In genomic region chr19:19633711-19634515, GRCh38 we compare ENCODE assay signal across 27 cellular contexts. TPM values are rescaled to one million over a fixed set of nuclear protein-coding genes. Genes with fewer than 3 reads are reported as not detected.
DNase-seq lines count a peak whose midpoint lies in the region; ATAC-seq and TF ChIP-seq lines count a peak whose summit lies in the region.
"Had no signal": no experiment of that assay in that cellular context is flagged by ENCODE, and none has a peak within 500 bp of the region (broad histone marks: within the 10 kb centered on the region; RNA-seq: fewer than 3 reads in every experiment).

No MANE protein-coding gene starts in this region.

- TF ChIP-seq RAD21 in IMR-90 (IDR thresholded peaks at IDR 0.05; ENCODE audit: low read length) = no peak

- no peak overlapping the region for H2BK20ac ChIP-seq in IMR-90 (ENCODE audit: low read depth, low read length)

- no peak overlapping the region for H2BK5ac ChIP-seq in IMR-90 (ENCODE audit: low read depth, low read length, poor library complexity, severe bottlenecking)

- no peak overlapping the region for H2AFZ ChIP-seq in IMR-90 (replicated peaks; ENCODE audit: low read length, poor library complexity)

- peaks cover 54% of the 10 kb centered on the region for H3K36me3 ChIP-seq in IMR-90 (ENCODE audit: control insufficient read depth, insufficient read depth, low read length)

- dilution Hi-C loops in IMR-90 (cut with HindIII; ENCODE audit: low sequenced_read_pairs, unreplicated experiment) = no loop called here

- H3K27me3 Mint-ChIP-seq in activated naive CD4-positive, alpha-beta T cell treated with anti-CD3 and anti-CD28 coated beads for 36 hours (ENCODE audit: low read depth) = no peaks in the 10 kb centered on the region
- H3K27me3 Mint-ChIP-seq in endothelial cell (ENCODE audit: unreplicated experiment) = peaks cover 7% of the 10 kb centered on the region
- H3K27me3 Mint-ChIP-seq: activated CD4-positive, alpha-beta T cell treated with anti-CD3 and anti-CD28 coated beads, Interleukin-2, amount 10 ng/mL, durations not matched to agents 7 days and 5 days had no signal

- in situ Hi-C loops in IMR-90 (cut with MboI; ENCODE audit: low sequenced_read_pairs) = loop anchor here (25.0 kb wide), 1 partner anchor 247 kb away; no protein-coding TSS in a partner anchor

- H3K4me1 ChIP-seq in IMR-90 (ENCODE audit: control insufficient read depth, insufficient read depth, low read length) = no peaks in the 10 kb centered on the region
- H3K4me1 ChIP-seq: A549 had no signal

- H3K23ac ChIP-seq in IMR-90 (ENCODE audit: low read depth, low read length) = no peak overlapping the region

- H3K4me3 ChIP-seq in IMR-90 (ENCODE audit: insufficient read depth, low read depth, low read length) = no peak overlapping the region
- H3K4me3 ChIP-seq: A549, gastroesophageal sphincter, MG63, SK-N-MC, upper lobe of left lung had no signal

- H3K9me3 ChIP-seq in IMR-90 (ENCODE audit: control insufficient read depth, insufficient read depth, low read length) = no peaks in the 10 kb centered on the region
- H3K9me3 ChIP-seq: A549, gastroesophageal sphincter, MG63, upper lobe of left lung had no signal

- H4K91ac ChIP-seq in IMR-90 (ENCODE audit: insufficient read depth, low read depth, low read length) = no peak overlapping the region

- peaks cover 2% of the 10 kb centered on the region for H3K4me1 Mint-ChIP-seq in activated naive CD4-positive, alpha-beta T cell treated with anti-CD3 and anti-CD28 coated beads for 36 hours (ENCODE audit: low read depth)
- H3K4me1 Mint-ChIP-seq in endothelial cell (ENCODE audit: unreplicated experiment) = no peaks in the 10 kb centered on the region
- H3K4me1 Mint-ChIP-seq in stimulated activated effector memory CD8-positive, alpha-beta T cell treated with anti-CD3 and anti-CD28 coated beads, Interleukin-12 subunit alpha, Interleukin-12 subunit beta, amount 100 ng/mL, for 72 hours = peaks cover 21% of the 10 kb centered on the region

- H3K4ac ChIP-seq in IMR-90 (ENCODE audit: low read depth, low read length) = no peak overlapping the region

- no peak for DNase-seq in activated naive CD4-positive, alpha-beta T cell treated with anti-CD3 and anti-CD28 coated beads for 36 hours
- no peak for DNase-seq in activated naive CD4-positive, alpha-beta T cell treated with Interleukin-2 at 50 U/mL for 16 hours
- DNase-seq in IMR-90 (no peak), endothelial cell (ENCODE audit: low spot score) (no peak), HuH-7 (ENCODE audit: low spot score) (no peak), NCI-H1048 (lab: John Stamatoyannopoulos, UW) (no peak)
- no peak for DNase-seq in stimulated activated effector memory CD8-positive, alpha-beta T cell treated with anti-CD3 and anti-CD28 coated beads, Interleukin-12 subunit alpha, Interleukin-12 subunit beta, amount 100 ng/mL, for 72 hours (ENCODE audit: low spot score in 2 of 2)
- DNase-seq: activated CD4-positive, alpha-beta T cell treated with anti-CD3 and anti-CD28 coated beads, Interleukin-2, amount 10 ng/mL, durations not matched to agents 7 days and 5 days; activated CD8-positive, alpha-beta memory T cell treated with anti-CD3 and anti-CD28 coated beads, Interleukin-2, amount 50 U/mL, for 4 hours; activated gamma-delta T cell; anterior cingulate cortex; hypothalamus; KBM-7; left ventricle myocardium superior; MG63; NCI-H1436; NCI-H2107; NCI-H446; stimulated activated CD8-positive, alpha-beta memory T cell treated with anti-CD3 and anti-CD28 coated beads, Interleukin-4, amount 100 ng/mL, for 48 hours; WERI-Rb-1 had no signal

- H2BK15ac ChIP-seq in IMR-90 (ENCODE audit: low read depth, low read length) = no peak overlapping the region

- H3K36me3 Mint-ChIP-seq in activated naive CD4-positive, alpha-beta T cell treated with anti-CD3 and anti-CD28 coated beads for 36 hours (ENCODE audit: low read depth) = peaks cover 33% of the 10 kb centered on the region
- peaks cover 25% of the 10 kb centered on the region for H3K36me3 Mint-ChIP-seq in endothelial cell (ENCODE audit: low read depth, unreplicated experiment)
- H3K36me3 Mint-ChIP-seq in stimulated activated effector memory CD8-positive, alpha-beta T cell treated with anti-CD3 and anti-CD28 coated beads, Interleukin-12 subunit alpha, Interleukin-12 subunit beta, amount 100 ng/mL, for 72 hours = peaks cover 97% of the 10 kb centered on the region

- CTCF ChIA-PET in activated naive CD4-positive, alpha-beta T cell treated with anti-CD3 and anti-CD28 coated beads for 36 hours (lab: Charles Lee) = interaction anchor here (1.1 kb wide), 1 partner anchor 10 kb away, joined by 4 read pairs; the partner anchor contains the start of gene GMIP
- CTCF ChIA-PET in IMR-90 (lab: Yijun Ruan, JAX) = interaction anchor here (0.8 kb wide), 1 partner anchor 10 kb away, joined by 3 read pairs; no protein-coding TSS in a partner anchor

- ATAC-seq in IMR-90 (ENCODE audit: low read depth) (no peak), GM19351 (IDR thresholded peaks at IDR 0.05; ENCODE audit: unreplicated experiment) (no peak)
- no peak for ATAC-seq in stimulated activated effector memory CD8-positive, alpha-beta T cell treated with anti-CD3 and anti-CD28 coated beads, Interleukin-12 subunit alpha, Interleukin-12 subunit beta, amount 100 ng/mL, for 72 hours
- ATAC-seq: A549, gastroesophageal sphincter, left ventricle myocardium superior had no signal

- H3K27ac Mint-ChIP-seq in activated naive CD4-positive, alpha-beta T cell treated with anti-CD3 and anti-CD28 coated beads for 36 hours = peak overlapping the region; percentile 53
- no peak overlapping the region for H3K27ac Mint-ChIP-seq in endothelial cell (ENCODE audit: unreplicated experiment)
- peak overlapping the region; percentile 87 for H3K27ac Mint-ChIP-seq in stimulated activated effector memory CD8-positive, alpha-beta T cell treated with anti-CD3 and anti-CD28 coated beads, Interleukin-12 subunit alpha, Interleukin-12 subunit beta, amount 100 ng/mL, for 72 hours
- H3K27ac Mint-ChIP-seq: dendritic cell treated with granulocyte-macrophage colony-stimulating factor and Interleukin-4, amounts not matched to agents 40 ng/mL and 50 ng/mL, for 4 days had no signal

- H3K9me3 Mint-ChIP-seq in activated naive CD4-positive, alpha-beta T cell treated with anti-CD3 and anti-CD28 coated beads for 36 hours = no peaks in the 10 kb centered on the region
- H3K9me3 Mint-ChIP-seq in endothelial cell (ENCODE audit: unreplicated experiment) = no peaks in the 10 kb centered on the region
- no peaks in the 10 kb centered on the region for H3K9me3 Mint-ChIP-seq in stimulated activated effector memory CD8-positive, alpha-beta T cell treated with anti-CD3 and anti-CD28 coated beads, Interleukin-12 subunit alpha, Interleukin-12 subunit beta, amount 100 ng/mL, for 72 hours
- H3K9me3 Mint-ChIP-seq: activated CD4-positive, alpha-beta T cell treated with anti-CD3 and anti-CD28 coated beads, Interleukin-2, amount 10 ng/mL, durations not matched to agents 7 days and 5 days; dendritic cell treated with granulocyte-macrophage colony-stimulating factor and Interleukin-4, amounts not matched to agents 40 ng/mL and 50 ng/mL, for 4 days had no signal

- no peak overlapping the region for H2BK120ac ChIP-seq in IMR-90 (ENCODE audit: low read depth, low read length)

- H3K9me1 ChIP-seq in IMR-90 (ENCODE audit: insufficient read depth, low read length) = no peaks in the 10 kb centered on the region; the same call in 1 of the 2 replicates

- H3K9ac ChIP-seq in IMR-90 (ENCODE audit: low read depth, low read length) = no peak overlapping the region

- H3K79me1 ChIP-seq in IMR-90 (ENCODE audit: low read depth in 1 of 2, low read length in 2 of 2) = no peaks in the 10 kb centered on the region

- H2AK9ac ChIP-seq in IMR-90 (replicated peaks; ENCODE audit: low read depth, low read length, poor library complexity) = peak overlapping the region; percentile 16

- H4K20me1 ChIP-seq in IMR-90 (ENCODE audit: insufficient read depth, low read length) = no peaks in the 10 kb centered on the region

- POLR2A ChIA-PET in IMR-90 (lab: Charles Lee; ENCODE audit: unreplicated experiment) = no interaction called here

- 98% methylated on average over 9 of the region's 22 CpGs; no CpG with 5 or more reads in 1 of the 2 experiments for WGBS in IMR-90 (ENCODE audit: extremely low coverage in 2 of 2, insufficient read length in 1 of 2), 2 experiments

- no TSS peak for BruUV-seq in IMR-90 (replicated peaks; lab: Mats Ljungman, UMichigan)

- no peak overlapping the region for H4K8ac ChIP-seq in IMR-90 (ENCODE audit: low read depth in 2 of 2, low read length in 2 of 2)

- H3K14ac ChIP-seq in IMR-90 (replicated peaks; ENCODE audit: low read depth, low read length) = no peak overlapping the region

- no peaks in the 10 kb centered on the region for H3K27me3 ChIP-seq in IMR-90 (ENCODE audit: control insufficient read depth, insufficient read depth, low read length)
- H3K27me3 ChIP-seq: MG63, upper lobe of left lung had no signal

- TF ChIP-seq CTCF in IMR-90 (conservative IDR thresholded peaks at IDR 0.05; ENCODE audit: low read depth, low read length) (no peak), endothelial cell (IDR thresholded peaks at IDR 0.05; ENCODE audit: unreplicated experiment) (no peak)

- H3K4me3 Mint-ChIP-seq in activated naive CD4-positive, alpha-beta T cell treated with anti-CD3 and anti-CD28 coated beads for 36 hours = no peak overlapping the region
- peak overlapping the region; percentile 51 for H3K4me3 Mint-ChIP-seq in endothelial cell (ENCODE audit: unreplicated experiment)
- no peak overlapping the region for H3K4me3 Mint-ChIP-seq in stimulated activated effector memory CD8-positive, alpha-beta T cell treated with anti-CD3 and anti-CD28 coated beads, Interleukin-12 subunit alpha, Interleukin-12 subunit beta, amount 100 ng/mL, for 72 hours
- H3K4me3 Mint-ChIP-seq: activated CD4-positive, alpha-beta T cell treated with anti-CD3 and anti-CD28 coated beads, Interleukin-2, amount 10 ng/mL, durations not matched to agents 7 days and 5 days; dendritic cell treated with granulocyte-macrophage colony-stimulating factor and Interleukin-4, amounts not matched to agents 40 ng/mL and 50 ng/mL, for 4 days had no signal

- H2AK5ac ChIP-seq in IMR-90 (ENCODE audit: low read depth, low read length) = no peak overlapping the region

- no peak overlapping the region for H3K27ac ChIP-seq in IMR-90 (ENCODE audit: insufficient read depth, low read length)
- H3K27ac ChIP-seq: A549, gastroesophageal sphincter, SK-N-MC, upper lobe of left lung, WERI-Rb-1 had no signal

- no peak overlapping the region for H4K5ac ChIP-seq in IMR-90 (ENCODE audit: low read depth, low read length)

- intact Hi-C loops in activated naive CD4-positive, alpha-beta T cell treated with anti-CD3 and anti-CD28 coated beads for 36 hours (cut with micrococcal nuclease) = no loop called here
- intact Hi-C loops in IMR-90 (cut with micrococcal nuclease) = no loop called here

- no peak for TF ChIP-seq POLR2A in IMR-90 (IDR thresholded peaks at IDR 0.05; ENCODE audit: low read depth, low read length)

- H3K4me2 ChIP-seq in IMR-90 (ENCODE audit: low read depth, low read length) = no peak overlapping the region
- H3K4me2 ChIP-seq: A549 had no signal

- H3K56ac ChIP-seq in IMR-90 (ENCODE audit: extremely low read depth, insufficient read depth, low read length) = no peak overlapping the region

- no peak overlapping the region for H3K18ac ChIP-seq in IMR-90 (ENCODE audit: low read depth, low read length)

RNA-seq across cellular contexts. Expression of gene LPAR2, which starts 5.9 kb away (rescaled TPM):
- 10 to 100 TPM; 20.2 to 20.7 TPM for total RNA-seq in activated naive CD4-positive, alpha-beta T cell treated with anti-CD3 and anti-CD28 coated beads for 36 hours
- total RNA-seq in IMR-90 (2012; rRNA removed) (under 0.01 and 0.28 TPM in 2 replicates), endothelial cell (ENCODE audit: unreplicated experiment) (35.5 TPM)
- polyA plus RNA-seq in IMR-90 (2012; rRNA removed) = 4.1 and 5.4 TPM in 2 replicates
- 0.51 and 2.1 TPM in 2 replicates for polyA plus RNA-seq in IMR-90 (2012; cell fraction: cytosol; rRNA removed)
- polyA plus RNA-seq in IMR-90 (2012; cell fraction: nucleus; rRNA removed; ENCODE audit: low replicate concordance) = 64.5 and 113 TPM in 2 replicates

RNA-seq across cellular contexts. Expression of gene GMIP, which starts 9.5 kb away (rescaled TPM):
- total RNA-seq in activated naive CD4-positive, alpha-beta T cell treated with anti-CD3 and anti-CD28 coated beads for 36 hours = 10 to 100 TPM; 38.7 to 40.6 TPM
- total RNA-seq in IMR-90 (2012; rRNA removed) (4.1 and 4.4 TPM in 2 replicates), endothelial cell (ENCODE audit: unreplicated experiment) (18.5 TPM)
- polyA plus RNA-seq in IMR-90 (2012; rRNA removed) = 10.9 and 11.0 TPM in 2 replicates
- 6.2 and 7.6 TPM in 2 replicates for polyA plus RNA-seq in IMR-90 (2012; cell fraction: cytosol; rRNA removed)
- 54.8 and 78.0 TPM in 2 replicates for polyA plus RNA-seq in IMR-90 (2012; cell fraction: nucleus; rRNA removed; ENCODE audit: low replicate concordance)

RNA-seq across cellular contexts. Expression of gene PBX4, which starts 15.4 kb away (rescaled TPM):
- 10 to 100 TPM; 13.5 to 17.5 TPM for total RNA-seq in activated naive CD4-positive, alpha-beta T cell treated with anti-CD3 and anti-CD28 coated beads for 36 hours
- total RNA-seq in IMR-90 (2012; rRNA removed) = 0.90 and 1.4 TPM in 2 replicates
- 2.8 and 2.9 TPM in 2 replicates for polyA plus RNA-seq in IMR-90 (2012; rRNA removed)
- 1.8 TPM in 2 replicates for polyA plus RNA-seq in IMR-90 (2012; cell fraction: cytosol; rRNA removed)
- polyA plus RNA-seq in IMR-90 (2012; cell fraction: nucleus; rRNA removed; ENCODE audit: low replicate concordance) = 16.5 and 21.4 TPM in 2 replicates
- total RNA-seq in endothelial cell (ENCODE audit: unreplicated experiment) = 0.82 TPM
- total RNA-seq: cardiac septum had no signal

RNA-seq across cellular contexts. Expression of gene ATP13A1, which starts 29.6 kb away (rescaled TPM):
- total RNA-seq in activated naive CD4-positive, alpha-beta T cell treated with anti-CD3 and anti-CD28 coated beads for 36 hours = 10 to 100 TPM; 48.7 to 55.1 TPM
- total RNA-seq in IMR-90 (2012; rRNA removed) (13.3 and 15.8 TPM in 2 replicates), endothelial cell (ENCODE audit: unreplicated experiment) (56.7 TPM)
- 43.8 and 44.3 TPM in 2 replicates for polyA plus RNA-seq in IMR-90 (2012; rRNA removed)
- polyA plus RNA-seq in IMR-90 (2012; cell fraction: cytosol; rRNA removed) = 23.5 and 30.6 TPM in 2 replicates
- polyA plus RNA-seq in IMR-90 (2012; cell fraction: nucleus; rRNA removed; ENCODE audit: low replicate concordance) = 153 and 499 TPM in 2 replicates

RNA-seq across cellular contexts. Expression of gene ZNF101, which starts 34.7 kb away (rescaled TPM):
- 10 to 100 TPM; 51.8 to 54.3 TPM for total RNA-seq in activated naive CD4-positive, alpha-beta T cell treated with anti-CD3 and anti-CD28 coated beads for 36 hours
- total RNA-seq in IMR-90 (2012; rRNA removed) = 7.3 and 8.3 TPM in 2 replicates
- polyA plus RNA-seq in IMR-90 (2012; rRNA removed) = 2.2 and 2.8 TPM in 2 replicates
- polyA plus RNA-seq in IMR-90 (2012; cell fraction: cytosol; rRNA removed) = 0.52 and 0.77 TPM in 2 replicates
- 1.1 and 3.7 TPM in 2 replicates for polyA plus RNA-seq in IMR-90 (2012; cell fraction: nucleus; rRNA removed; ENCODE audit: low replicate concordance)
- 29.5 TPM for total RNA-seq in endothelial cell (ENCODE audit: unreplicated experiment)

Comparison
In these comparisons a context has a peak if more than half of its experiments do, and no peak if none do; other contexts are left out.
1. RNA of gene LPAR2, which starts 5.9 kb away (total RNA-seq): 35.5 TPM in endothelial cell (single experiment) and 20.2 to 20.7 TPM in activated naive CD4-positive, alpha-beta T cell treated with anti-CD3 and anti-CD28 coated beads for 36 hours; under 0.01 to 0.28 TPM in IMR-90; every median in the first group is over 10 times any median in the second.